ENCODE assay signal across 27 cellular contexts in the genomic region with DNA sequence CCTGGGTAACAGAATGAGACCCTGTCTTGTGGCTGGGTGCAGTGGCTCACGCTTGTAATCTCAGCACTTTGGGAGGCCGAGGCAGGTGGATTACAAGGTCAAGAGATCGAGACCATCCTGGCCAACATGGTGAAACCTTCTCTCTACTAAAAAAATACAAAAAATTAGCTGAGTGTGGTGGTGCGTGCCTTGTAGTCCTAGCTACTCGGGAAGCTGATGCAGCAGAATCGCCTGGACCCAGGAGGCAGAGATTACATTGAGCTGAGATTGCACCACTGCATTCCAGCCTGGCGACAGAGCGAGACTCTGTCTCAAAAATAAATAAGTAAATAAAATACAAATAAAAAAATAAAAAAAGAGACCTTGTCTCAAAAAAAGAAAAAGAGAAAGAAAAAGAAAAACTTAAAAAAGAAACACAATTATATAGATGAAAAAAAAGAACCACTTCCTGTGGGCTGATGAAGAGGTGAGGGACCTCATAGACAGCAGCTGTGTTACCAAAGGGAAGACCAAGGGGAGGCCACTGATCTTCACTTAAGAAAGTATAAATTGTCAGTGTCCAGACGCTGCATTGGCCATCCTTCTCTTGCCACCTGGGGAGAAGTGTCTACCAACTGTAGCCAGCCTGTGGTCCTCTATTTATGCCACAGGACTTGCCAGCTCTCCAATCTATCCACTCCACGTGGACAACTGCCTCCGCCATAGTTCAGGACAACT. TPM values are rescaled to one million over a fixed set of nuclear protein-coding genes. Genes with fewer than 3 reads are reported as not detected.
"Had no signal": no experiment of that assay in that cellular context is flagged by ENCODE, and none has a peak within 500 bp of the region (broad histone marks: within the 10 kb centered on the region; RNA-seq: fewer than 3 reads in every experiment).

No MANE protein-coding gene starts in this region.

- H3K27me3 Mint-ChIP-seq: brain; central memory CD8-positive, alpha-beta T cell; IgD-negative memory B cell; T-cell had no signal

- H3K27ac ChIP-seq: SK-N-MC, VCaP had no signal

- H3K36me3 Mint-ChIP-seq: brain, IgD-negative memory B cell, T-cell had no signal

- H3K4me1 Mint-ChIP-seq: brain; central memory CD8-positive, alpha-beta T cell had no signal

- H3K4me3 ChIP-seq: SK-N-MC had no signal

- DNase-seq: activated CD4-positive, alpha-beta T cell treated with anti-CD3 and anti-CD28 coated beads, Interleukin-2, amount 50 U/mL, for 48 hours; activated CD4-positive, CD25-positive, alpha-beta regulatory T cell; activated CD8-positive, alpha-beta memory T cell treated with anti-CD3 and anti-CD28 coated beads, Interleukin-2, amount 50 U/mL, for 4 hours; activated effector memory CD4-positive, alpha-beta T cell treated with Interleukin-2 at 50 U/mL for 16 hours; activated naive CD4-positive, alpha-beta T cell; activated naive CD8-positive, alpha-beta T cell treated with anti-CD3 and anti-CD28 coated beads, Interleukin-2, amount 50 U/mL, for 24 hours; activated T-cell treated with anti-CD3 and anti-CD28 coated beads, Interleukin-2, amount 50 U/mL, for 1 hour; amygdala; Karpas-422; MM.1S; NCI-H1105 treated with DMSO at 0.1 percent for 48 hours; NCI-H1436 treated with DMSO at 0.1 percent for 48 hours; NCI-H187; NCI-H2081; NCI-H510A treated with DMSO at 0.1 percent for 48 hours; NCI-H69; NK-92 treated with Interleukin-12 subunit alpha and Interleukin-12 subunit beta, amount 100 ng/mL, for 24 hours; OCI-M1; RPMI8226; T-cell had no signal

- H3K9me3 Mint-ChIP-seq: activated naive CD8-positive, alpha-beta T cell treated with anti-CD3 and anti-CD28 coated beads, Interleukin-2, amount 50 U/mL, for 24 hours; brain; central memory CD8-positive, alpha-beta T cell; IgD-negative memory B cell; T-cell had no signal

- H3K4me3 Mint-ChIP-seq: activated naive CD8-positive, alpha-beta T cell treated with anti-CD3 and anti-CD28 coated beads, Interleukin-2, amount 50 U/mL, for 24 hours; brain; central memory CD8-positive, alpha-beta T cell; IgD-negative memory B cell; T-cell had no signal

- FAIRE-seq: astrocyte had no signal

- H3K27ac Mint-ChIP-seq: activated naive CD8-positive, alpha-beta T cell treated with anti-CD3 and anti-CD28 coated beads, Interleukin-2, amount 50 U/mL, for 24 hours; brain had no signal

RNA-seq across cellular contexts. Expression of gene TMC7, which starts 33.1 kb away (rescaled TPM):
- total RNA-seq: activated CD8-positive, alpha-beta memory T cell treated with anti-CD3 and anti-CD28 coated beads for 36 hours had no signal
- polyA plus RNA-seq: IgD-negative memory B cell had no signal
